In genomic region chr4:12562476-12562875, GRCh38 we compare ENCODE assay signal across 24 cellular contexts.
"Had no signal": no experiment of that assay in that cellular context is flagged by ENCODE, and none has a peak within 500 bp of the region (broad histone marks: within the 10 kb centered on the region; RNA-seq: fewer than 3 reads in every experiment).

No MANE protein-coding gene starts in this region.

- H3K27ac ChIP-seq: adrenal gland, body of pancreas, coronary artery, dorsolateral prefrontal cortex had no signal

- H3K9me3 ChIP-seq: adrenal gland, body of pancreas had no signal

- H3K4me3 ChIP-seq: adrenal gland, body of pancreas, coronary artery, dorsolateral prefrontal cortex had no signal

- H3K36me3 ChIP-seq: adrenal gland had no signal

- H3K4me1 ChIP-seq: adrenal gland, body of pancreas had no signal

- H3K27me3 ChIP-seq: adrenal gland, body of pancreas, dorsolateral prefrontal cortex had no signal

- DNase-seq: activated CD4-positive, alpha-beta memory T cell treated with anti-CD3 and anti-CD28 coated beads for 36 hours; activated CD4-positive, alpha-beta T cell treated with anti-CD3 and anti-CD28 coated beads for 36 hours; activated CD4-positive, alpha-beta T cell treated with anti-CD3 and anti-CD28 coated beads, Interleukin-2, amount 10 ng/mL, durations not matched to agents 24 days and 14 days; activated CD4-positive, CD25-positive, alpha-beta regulatory T cell; activated CD4-positive, CD25-positive, alpha-beta regulatory T cell treated with anti-CD3 and anti-CD28 coated beads, Interleukin-2, amount 50 U/mL, for 72 hours; activated CD8-positive, alpha-beta memory T cell treated with anti-CD3 and anti-CD28 coated beads, Interleukin-2, amount 10 ng/mL, durations not matched to agents 7 days and 5 days; activated CD8-positive, alpha-beta memory T cell treated with anti-CD3 and anti-CD28 coated beads, Interleukin-2, amount 50 U/mL, for 4 hours; activated CD8-positive, alpha-beta T cell treated with anti-CD3 and anti-CD28 coated beads, Interleukin-2, amount 10 ng/mL, durations not matched to agents 7 days and 5 days; activated effector memory CD4-positive, alpha-beta T cell treated with anti-CD3 and anti-CD28 coated beads, Interleukin-2, amount 50 U/mL, for 16 hours; activated naive CD4-positive, alpha-beta T cell treated with anti-CD3 and anti-CD28 coated beads for 36 hours; activated naive CD8-positive, alpha-beta T cell treated with anti-CD3 and anti-CD28 coated beads for 36 hours; activated naive CD8-positive, alpha-beta T cell treated with anti-CD3 and anti-CD28 coated beads, Interleukin-2, amount 50 U/mL, for 24 hours; activated T-cell treated with anti-CD3 and anti-CD28 coated beads, Interleukin-2, amount 50 U/mL, for 1 hour; activated T-cell treated with anti-CD3 and anti-CD28 coated beads, Interleukin-2, amount 50 U/mL, for 48 hours; adrenal gland; amygdala; aorta; body of pancreas; dorsolateral prefrontal cortex; effector memory CD4-positive, alpha-beta T cell; endodermal cell; foreskin fibroblast; T-helper 2 cell had no signal
